In genomic region chr2:33145459-33145858, GRCh38 we compare ENCODE assay signal across 17 cellular contexts.
DNase-seq lines count a peak whose midpoint lies in the region; ATAC-seq and TF ChIP-seq lines count a peak whose summit lies in the region.
"Had no signal": no experiment of that assay in that cellular context is flagged by ENCODE, and none has a peak within 500 bp of the region (broad histone marks: within the 10 kb centered on the region; RNA-seq: fewer than 3 reads in every experiment).

No MANE protein-coding gene starts in this region.

- H3K4me3 ChIP-seq in GM23248: peak overlapping the region; percentile 56
- no peak overlapping the region for H3K4me3 ChIP-seq in right cardiac atrium (ENCODE audit: low read length)
- no peak overlapping the region for H3K4me3 ChIP-seq in suprapubic skin
- H3K4me3 ChIP-seq: BLaER1 treated with 17β-estradiol and CSF1 and Interleukin-3, amounts not matched to agents 10 nM and 100 nM had no signal

- no TSS peak for BruUV-seq in Calu3 (replicated peaks; lab: Mats Ljungman, UMichigan)

- H3K4me1 ChIP-seq in GM23248 (ENCODE audit: insufficient read depth): peaks cover 39% of the 10 kb centered on the region
- H3K4me1 ChIP-seq in right cardiac atrium (ENCODE audit: control insufficient read depth, insufficient read depth, low read length): peaks cover 9% of the 10 kb centered on the region
- peaks cover 8% of the 10 kb centered on the region for H3K4me1 ChIP-seq in suprapubic skin
- H3K4me1 ChIP-seq: BLaER1 treated with 17β-estradiol and CSF1 and Interleukin-3, amounts not matched to agents 10 nM and 100 nM had no signal

- H3K4me2 ChIP-seq in GM23248 (ENCODE audit: unreplicated experiment): peak overlapping the region; percentile 73
- H3K4me2 ChIP-seq: BLaER1 treated with 17β-estradiol and CSF1 and Interleukin-3, amounts not matched to agents 10 nM and 100 nM had no signal

- H3K27ac ChIP-seq in GM23248 (peak overlapping the region; percentile 75), right cardiac atrium (ENCODE audit: low read length) (no peak overlapping the region), suprapubic skin (peak overlapping the region; percentile 6)
- H3K27ac ChIP-seq: BLaER1 treated with 17β-estradiol and CSF1 and Interleukin-3, amounts not matched to agents 10 nM and 100 nM had no signal

- no peak for TF ChIP-seq POLR2A in suprapubic skin (IDR thresholded peaks at IDR 0.05)

- no peaks in the 10 kb centered on the region for H3K27me3 Mint-ChIP-seq in Calu3 (ENCODE audit: unreplicated experiment)

- no peak for TF ChIP-seq EP300 in suprapubic skin (IDR thresholded peaks at IDR 0.05)

- H3K9me3 Mint-ChIP-seq in Calu3 (ENCODE audit: low read depth, unreplicated experiment): no peaks in the 10 kb centered on the region
- H3K9me3 Mint-ChIP-seq: activated CD8-positive, alpha-beta T cell treated with anti-CD3 and anti-CD28 coated beads for 36 hours; activated naive CD8-positive, alpha-beta T cell treated with anti-CD3 and anti-CD28 coated beads, Interleukin-2, amount 50 U/mL, for 24 hours had no signal

- peak; percentile 85 for DNase-seq in GM23248
- DNase-seq in epidermal melanocyte (ENCODE audit: insufficient read length, low spot score): peak; percentile 43
- DNase-seq in right cardiac atrium: no peak
- no peak for DNase-seq in suprapubic skin (ENCODE audit: low spot score in 2 of 2)
- DNase-seq in H4 (ENCODE audit: low spot score): no peak
- no peak for DNase-seq in medulla oblongata (ENCODE audit: extremely low spot score)
- DNase-seq in Calu3: no peak
- no peak for DNase-seq in GM10248 (ENCODE audit: extremely low spot score)
- DNase-seq: activated CD8-positive, alpha-beta T cell treated with anti-CD3 and anti-CD28 coated beads for 36 hours; activated naive CD8-positive, alpha-beta T cell treated with anti-CD3 and anti-CD28 coated beads, Interleukin-2, amount 50 U/mL, for 24 hours; cerebellar nuclear complex; head of caudate nucleus; NCI-H1436 treated with DMSO at 0.1 percent for 48 hours; NCI-H524; nucleus accumbens; stimulated activated naive CD8-positive, alpha-beta T cell treated with anti-CD3 and anti-CD28 coated beads, Interleukin-15, Interleukin-2, amounts not matched to agents 100 U/mL and 50 U/mL, for 24 hours had no signal

- no peaks in the 10 kb centered on the region for H3K27me3 ChIP-seq in GM23248 (replicated peaks; ENCODE audit: insufficient read depth)
- H3K27me3 ChIP-seq in right cardiac atrium (ENCODE audit: control insufficient read depth, insufficient read depth): no peaks in the 10 kb centered on the region
- no peaks in the 10 kb centered on the region for H3K27me3 ChIP-seq in suprapubic skin
- H3K27me3 ChIP-seq: BLaER1 treated with 17β-estradiol and CSF1 and Interleukin-3, amounts not matched to agents 10 nM and 100 nM had no signal

- no peak overlapping the region for H2AFZ ChIP-seq in GM23248

- 5 to 7% methylated on average over 3 of the region's 3 CpGs for WGBS in GM23248 (ENCODE audit: low coverage in 1 of 2, low lambda C conversion rate in 2 of 2, missing lambda C conversion rate in 2 of 2), 2 experiments
- 67% methylated on average over 3 of the region's 3 CpGs for WGBS in right cardiac atrium
- WGBS in suprapubic skin: 46% methylated on average over 3 of the region's 3 CpGs

- intact Hi-C loops in right cardiac atrium (cut with DNase I): no loop called here
- intact Hi-C loops in Calu3 (cut with micrococcal nuclease; ENCODE audit: unreplicated experiment): no loop called here

- H3F3A ChIP-seq in GM23248 (ENCODE audit: insufficient read depth): peaks cover 33% of the 10 kb centered on the region

- no peaks in the 10 kb centered on the region for H3K9me3 ChIP-seq in GM23248 (ENCODE audit: low read depth)
- no peaks in the 10 kb centered on the region for H3K9me3 ChIP-seq in right cardiac atrium (ENCODE audit: control insufficient read depth, low read length)
- no peaks in the 10 kb centered on the region for H3K9me3 ChIP-seq in suprapubic skin

- POLR2A ChIA-PET in GM10248 (lab: Yijun Ruan, JAX): no interaction called here

- peak overlapping the region; percentile 56 for H3K9ac ChIP-seq in GM23248
- H3K9ac ChIP-seq: BLaER1 treated with 17β-estradiol and CSF1 and Interleukin-3, amounts not matched to agents 10 nM and 100 nM had no signal

- H3K4me3 Mint-ChIP-seq in Calu3 (ENCODE audit: low read depth, unreplicated experiment): no peak overlapping the region
- H3K4me3 Mint-ChIP-seq: activated CD8-positive, alpha-beta T cell treated with anti-CD3 and anti-CD28 coated beads for 36 hours; activated naive CD8-positive, alpha-beta T cell treated with anti-CD3 and anti-CD28 coated beads, Interleukin-2, amount 50 U/mL, for 24 hours had no signal

- H3K36me3 ChIP-seq in GM23248 (ENCODE audit: low read depth) (no peaks in the 10 kb centered on the region; the same call in 1 of the 2 replicates), suprapubic skin (no peaks in the 10 kb centered on the region)
- H3K36me3 ChIP-seq: BLaER1 treated with 17β-estradiol and CSF1 and Interleukin-3, amounts not matched to agents 10 nM and 100 nM had no signal

- H3K27ac Mint-ChIP-seq in Calu3 (ENCODE audit: unreplicated experiment): no peak overlapping the region
- H3K27ac Mint-ChIP-seq: activated CD8-positive, alpha-beta T cell treated with anti-CD3 and anti-CD28 coated beads for 36 hours; activated naive CD8-positive, alpha-beta T cell treated with anti-CD3 and anti-CD28 coated beads, Interleukin-2, amount 50 U/mL, for 24 hours had no signal

- in situ Hi-C loops in GM23248 (cut with MboI): no loop called here

- ATAC-seq in right cardiac atrium: peak; percentile 30 to 55
- ATAC-seq: activated CD8-positive, alpha-beta T cell treated with anti-CD3 and anti-CD28 coated beads for 36 hours; activated naive CD8-positive, alpha-beta T cell treated with anti-CD3 and anti-CD28 coated beads, Interleukin-2, amount 50 U/mL, for 24 hours; stimulated activated naive CD8-positive, alpha-beta T cell treated with anti-CD3 and anti-CD28 coated beads, Interleukin-15, Interleukin-2, amounts not matched to agents 100 U/mL and 50 U/mL, for 24 hours had no signal

- no peaks in the 10 kb centered on the region for H4K20me1 ChIP-seq in GM23248 (ENCODE audit: insufficient read depth)
- H4K20me1 ChIP-seq: BLaER1 treated with 17β-estradiol and CSF1 and Interleukin-3, amounts not matched to agents 10 nM and 100 nM had no signal

- peaks cover 99% of the 10 kb centered on the region for H3K79me2 ChIP-seq in GM23248 (ENCODE audit: insufficient read depth)

- no peaks in the 10 kb centered on the region for H3K36me3 Mint-ChIP-seq in Calu3 (ENCODE audit: insufficient read depth, unreplicated experiment)

- TF ChIP-seq CTCF in suprapubic skin (IDR thresholded peaks at IDR 0.05): no peak
- no peak for TF ChIP-seq CTCF in Calu3 (IDR thresholded peaks at IDR 0.05; ENCODE audit: unreplicated experiment)
- TF ChIP-seq CTCF in GM10248 (IDR thresholded peaks at IDR 0.05; ENCODE audit: control extremely low read depth, extremely low read depth, low read depth, missing control alignments): no peak

- no peaks in the 10 kb centered on the region for H3K9me2 ChIP-seq in GM23248 (ENCODE audit: insufficient read depth)

- CTCF ChIA-PET in Calu3 (lab: Charles Lee) (interaction anchor here (0.6 kb wide), 1 partner anchor 298 kb away, joined by 4 read pairs; no protein-coding TSS in a partner anchor), GM10248 (lab: Yijun Ruan, JAX) (interaction anchor here (1.7 kb wide), 1 partner anchor 9 kb away, joined by 4 read pairs; no protein-coding TSS in a partner anchor)

- H3K4me1 Mint-ChIP-seq in Calu3 (ENCODE audit: low read depth, unreplicated experiment): no peaks in the 10 kb centered on the region
- H3K4me1 Mint-ChIP-seq: activated naive CD8-positive, alpha-beta T cell treated with anti-CD3 and anti-CD28 coated beads, Interleukin-2, amount 50 U/mL, for 24 hours had no signal

Comparison
In these comparisons a context has a peak if more than half of its experiments do, and no peak if none do; other contexts are left out.
1. DNase-seq: peak in GM23248 (single experiment) and epidermal melanocyte (single experiment); none in right cardiac atrium (0 of 3), suprapubic skin (0 of 2), H4 (single experiment), medulla oblongata (single experiment), Calu3 (single experiment) and GM10248 (single experiment).